Comparison of ENCODE assay signal across 7 cellular contexts in the genomic region with DNA sequence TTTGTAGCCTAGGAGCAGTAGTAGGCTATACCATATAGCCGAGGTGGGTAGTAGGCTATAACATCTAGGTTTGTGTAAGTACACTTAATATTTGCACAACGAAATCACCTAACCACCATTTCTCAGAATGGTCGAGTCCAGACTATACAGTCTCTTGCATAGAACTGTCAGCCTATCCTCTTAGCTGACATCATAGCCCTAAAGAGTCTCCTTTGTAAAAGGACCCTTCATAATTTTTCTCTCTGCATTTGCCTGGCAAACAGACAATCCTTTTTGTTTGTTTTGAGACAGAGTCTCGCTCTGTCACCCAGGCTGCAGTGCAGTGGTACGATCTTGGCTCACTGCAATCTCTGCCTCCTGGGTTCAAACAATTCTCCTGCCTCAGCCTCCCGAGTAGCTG. TPM values are rescaled to one million over a fixed set of nuclear protein-coding genes. Genes with fewer than 3 reads are reported as not detected.
DNase-seq lines count a peak whose midpoint lies in the region; TF ChIP-seq lines count a peak whose summit lies in the region.
"Not testable (repeated sequence)": the region's sequence is repeated elsewhere in the genome, so short reads cannot be mapped to it uniquely, and the experiment has no call there.

No MANE protein-coding gene starts in this region.

- not testable (repeated sequence) for TF ChIP-seq CTCF in LNCaP clone FGC (IDR thresholded peaks at IDR 0.05; ENCODE audit: control insufficient read depth, extremely low read depth, insufficient read depth); breast epithelium (IDR thresholded peaks at IDR 0.05); esophagus squamous epithelium (IDR thresholded peaks at IDR 0.05); neutrophil (IDR thresholded peaks at IDR 0.05)

- intact Hi-C loops in breast epithelium (cut with DNase I; ENCODE audit: low total_unique reads); esophagus squamous epithelium (cut with DNase I): not testable (repeated sequence)

- not testable (repeated sequence) for H3K36me3 ChIP-seq in breast epithelium, neutrophil
- peaks cover 0 to 40% (median 7%) of the 10 kb centered on the region in 3 donors for H3K36me3 ChIP-seq in esophagus squamous epithelium

- not testable (repeated sequence) for H3K9me3 ChIP-seq in breast epithelium, esophagus squamous epithelium, neutrophil

- H3K27ac ChIP-seq in breast epithelium (peak overlapping the region; percentile 90 to 92), esophagus squamous epithelium (peak overlapping the region; percentile 8 to 89 (median 82)), layer of hippocampus (ENCODE audit: low read depth, low read length) (peak overlapping the region; percentile 94), neutrophil (peak overlapping the region; percentile 34)

- not testable (repeated sequence) for TF ChIP-seq POLR2A in breast epithelium (IDR thresholded peaks at IDR 0.05); esophagus squamous epithelium (IDR thresholded peaks at IDR 0.05)

- not testable (repeated sequence) for H3K4me1 ChIP-seq in breast epithelium
- H3K4me1 ChIP-seq in esophagus squamous epithelium (peaks cover 9 to 82% (median 40%) of the 10 kb centered on the region in 3 donors), neutrophil (ENCODE audit: control insufficient read depth in 1 of 2, insufficient read depth in 1 of 2, low read depth in 1 of 2, low read length in 1 of 2) (peaks cover 15 to 38% of the 10 kb centered on the region in 2 experiments)

- 78 to 79% methylated on average over 6 of the region's 6 CpGs for WGBS in esophagus squamous epithelium, 2 donors

- DNase-seq in LNCaP clone FGC (ENCODE audit: low read depth) = peak; percentile 56
- peak; percentile 76 for DNase-seq in SK-MEL-5 (ENCODE audit: low read depth, low spot score)
- DNase-seq in breast epithelium (ENCODE audit: low spot score in 2 of 2); esophagus squamous epithelium (lab: John Stamatoyannopoulos, UW): not testable (repeated sequence)
- peak; percentile 79 for DNase-seq in superior temporal gyrus (ENCODE audit: extremely low spot score)

- in situ Hi-C loops in SK-MEL-5 (cut with HindIII; ENCODE audit: low pct_unique_long_range_greater_than_20kb, low sequenced_read_pairs) = not testable (repeated sequence)

- H3K27me3 ChIP-seq in breast epithelium; esophagus squamous epithelium; layer of hippocampus (ENCODE audit: control insufficient read depth, insufficient read depth, low read length); neutrophil: not testable (repeated sequence)

- not testable (repeated sequence) for H3K4me3 ChIP-seq in LNCaP clone FGC (ENCODE audit: low read depth, low read length); breast epithelium; esophagus squamous epithelium; neutrophil (ENCODE audit: low read depth in 1 of 2, low read length in 1 of 2)

RNA-seq across cellular contexts. Expression of a gene that starts 23.8 kb away (rescaled TPM):
- 55.0 and 56.5 TPM in 2 replicates for total RNA-seq in SK-MEL-5 (2014; rRNA removed; shearing (Covaris generic))
- polyA plus RNA-seq in SK-MEL-5 (2015; cell fraction: cytosol; rRNA removed) = 47.6 and 56.0 TPM in 2 replicates
- polyA plus RNA-seq in SK-MEL-5 (2015; cell fraction: nucleus; rRNA removed) = 109 and 122 TPM in 2 replicates
- total RNA-seq in breast epithelium (10 to 100 TPM; 52.1 to 79.2 (median 71.8) TPM), esophagus squamous epithelium (10 to 100 TPM; 16.6 to 37.2 (median 17.8) TPM)

RNA-seq across cellular contexts. Expression of a gene that starts 25.8 kb away (rescaled TPM):
- 941 and 955 TPM in 2 replicates for total RNA-seq in SK-MEL-5 (2014; rRNA removed; shearing (Covaris generic))
- 658 and 752 TPM in 2 replicates for polyA plus RNA-seq in SK-MEL-5 (2015; cell fraction: cytosol; rRNA removed)
- polyA plus RNA-seq in SK-MEL-5 (2015; cell fraction: nucleus; rRNA removed) = 105 and 106 TPM in 2 replicates
- 100 to 1,000 TPM; 263 to 443 (median 285) TPM for total RNA-seq in breast epithelium
- 100 to 1,000 TPM; 174 to 267 (median 206) TPM for total RNA-seq in esophagus squamous epithelium

Comparison
In these comparisons a context has a peak if more than half of its experiments do, and no peak if none do; other contexts are left out.
1. H3K27ac ChIP-seq: peak in every context shown above with its lines; median percentile 94 in layer of hippocampus; 91 in breast epithelium; 82 in esophagus squamous epithelium; 34 in neutrophil.